In genomic region chr14:61438497-61438859, GRCh38 we compare ENCODE assay signal across 9 cellular contexts.
A peak's percentile ranks its signal among the peaks of the same experiment; 100 is the strongest.
DNase-seq lines count a peak whose midpoint lies in the region; ATAC-seq and TF ChIP-seq lines count a peak whose summit lies in the region.
"Had no signal": no experiment of that assay in that cellular context is flagged by ENCODE, and none has a peak within 500 bp of the region (broad histone marks: within the 10 kb centered on the region; RNA-seq: fewer than 3 reads in every experiment).

No MANE protein-coding gene starts in this region.

- BruUV-seq in PC-3 (replicated peaks; lab: Mats Ljungman, UMichigan) = no TSS peak

- no peaks in the 10 kb centered on the region for H3K36me3 ChIP-seq in PC-3 (ENCODE audit: low read depth, low read length)

- in situ Hi-C loops in KBM-7 (cut with MboI; ENCODE audit: low pct_unique_long_range_greater_than_20kb, low sequenced_read_pairs) = no loop called here

- H3K27ac ChIP-seq in PC-3 (ENCODE audit: low read length) = peak overlapping the region; percentile 76
- H3K27ac ChIP-seq in foreskin keratinocyte = no peak overlapping the region

- peak overlapping the region; percentile 48; the same call in 1 of the 2 replicates for H3K4me3 ChIP-seq in PC-3 (ENCODE audit: low read length)

- no peaks in the 10 kb centered on the region for H3F3A ChIP-seq in PC-3 (ENCODE audit: low read length, unreplicated experiment)

- intact Hi-C loops in activated naive CD4-positive, alpha-beta T cell treated with anti-CD3 and anti-CD28 coated beads for 36 hours (cut with micrococcal nuclease) = loop anchor here (1.0 kb wide), 2 partner anchors 35 to 50 kb away; no protein-coding TSS in a partner anchor
- intact Hi-C loops in PC-3 (cut with micrococcal nuclease) = loop anchor here (2.0 to 5.0 kb wide), 2 partner anchors 116 to 141 kb away; no protein-coding TSS in a partner anchor

- H3K27ac Mint-ChIP-seq in activated naive CD4-positive, alpha-beta T cell treated with anti-CD3 and anti-CD28 coated beads for 36 hours = peak overlapping the region; percentile 84
- peak overlapping the region; percentile 95 for H3K27ac Mint-ChIP-seq in type B pancreatic cell

- no peaks in the 10 kb centered on the region for H4K20me1 ChIP-seq in PC-3 (ENCODE audit: low read length)

- H3K79me2 ChIP-seq in PC-3 (ENCODE audit: low read length) = no peaks in the 10 kb centered on the region

- TF ChIP-seq CTCF in PC-3 (conservative IDR thresholded peaks at IDR 0.05; ENCODE audit: low read depth, low read length) (no peak), foreskin keratinocyte (conservative IDR thresholded peaks at IDR 0.05) (no peak), type B pancreatic cell (conservative IDR thresholded peaks at IDR 0.05) (no peak)

- H3K36me3 Mint-ChIP-seq in activated naive CD4-positive, alpha-beta T cell treated with anti-CD3 and anti-CD28 coated beads for 36 hours (ENCODE audit: low read depth) = peaks cover 9% of the 10 kb centered on the region
- H3K36me3 Mint-ChIP-seq in type B pancreatic cell = no peaks in the 10 kb centered on the region

- H3K4me2 ChIP-seq in PC-3 (ENCODE audit: low read length) = peak overlapping the region; percentile 79

- H3K4me1 Mint-ChIP-seq in activated naive CD4-positive, alpha-beta T cell treated with anti-CD3 and anti-CD28 coated beads for 36 hours (ENCODE audit: low read depth) = peaks cover 93% of the 10 kb centered on the region
- H3K4me1 Mint-ChIP-seq in type B pancreatic cell (ENCODE audit: unreplicated experiment) = peaks cover 35% of the 10 kb centered on the region

- H3K27me3 ChIP-seq in PC-3 (ENCODE audit: low read length) = no peaks in the 10 kb centered on the region
- no peaks in the 10 kb centered on the region for H3K27me3 ChIP-seq in foreskin keratinocyte

- no peaks in the 10 kb centered on the region for H3K9me2 ChIP-seq in PC-3 (replicated peaks; ENCODE audit: low read length)

- DNase-seq in activated naive CD4-positive, alpha-beta T cell treated with anti-CD3 and anti-CD28 coated beads for 36 hours = peak; percentile 42
- no peak for DNase-seq in activated naive CD4-positive, alpha-beta T cell (lab: John Stamatoyannopoulos, UW)
- DNase-seq in PC-3 (no peak), foreskin keratinocyte (no peak), type B pancreatic cell (ENCODE audit: extremely low spot score, unreplicated experiment) (no peak), KBM-7 (no peak), occipital lobe (lab: John Stamatoyannopoulos, UW) (no peak)
- DNase-seq: activated CD4-positive, alpha-beta T cell treated with anti-CD3 and anti-CD28 coated beads for 48 hours had no signal

- H3K4me1 ChIP-seq in PC-3 (ENCODE audit: insufficient read depth, low read length) (peaks cover 32% of the 10 kb centered on the region), foreskin keratinocyte (no peaks in the 10 kb centered on the region)

- peak overlapping the region; percentile 44 for H2AFZ ChIP-seq in PC-3 (ENCODE audit: low read length)

- H3K9me3 Mint-ChIP-seq in activated naive CD4-positive, alpha-beta T cell treated with anti-CD3 and anti-CD28 coated beads for 36 hours = no peaks in the 10 kb centered on the region
- peaks cover 8% of the 10 kb centered on the region for H3K9me3 Mint-ChIP-seq in type B pancreatic cell

- ATAC-seq in PC-3 = peak; percentile 52
- peak; percentile 40 for ATAC-seq in foreskin keratinocyte
- ATAC-seq in HG03025 (IDR thresholded peaks at IDR 0.05; ENCODE audit: low FRiP score, unreplicated experiment) = no peak

- peak overlapping the region; percentile 38; the same call in 1 of the 2 replicates for H3K9ac ChIP-seq in PC-3 (ENCODE audit: low read length)

- H3K27me3 Mint-ChIP-seq in activated naive CD4-positive, alpha-beta T cell treated with anti-CD3 and anti-CD28 coated beads for 36 hours (ENCODE audit: low read depth) = no peaks in the 10 kb centered on the region
- H3K27me3 Mint-ChIP-seq in type B pancreatic cell = peaks cover 3% of the 10 kb centered on the region

- CTCF ChIA-PET in activated naive CD4-positive, alpha-beta T cell treated with anti-CD3 and anti-CD28 coated beads for 36 hours (lab: Charles Lee) = interaction anchor here (0.9 kb wide), 1 partner anchor 399 kb away, joined by 3 read pairs; no protein-coding TSS in a partner anchor
- CTCF ChIA-PET in PC-3 (lab: Charles Lee) = interaction anchor here (0.7 kb wide), 1 partner anchor 23 kb away, joined by 5 read pairs; no protein-coding TSS in a partner anchor

- no peaks in the 10 kb centered on the region for H3K9me3 ChIP-seq in PC-3 (ENCODE audit: low read length)

- peak overlapping the region; percentile 63 for H3K4me3 Mint-ChIP-seq in activated naive CD4-positive, alpha-beta T cell treated with anti-CD3 and anti-CD28 coated beads for 36 hours
- H3K4me3 Mint-ChIP-seq in type B pancreatic cell = peak overlapping the region; percentile 51

- POLR2A ChIA-PET in PC-3 (lab: Charles Lee; ENCODE audit: unreplicated experiment) = interaction anchor here (0.6 to 0.7 kb wide), 2 partner anchors 18 to 89 kb away, joined by 3 read pairs; no protein-coding TSS in a partner anchor
